8 cellular contexts compared by ENCODE assay signal in the genomic region with DNA sequence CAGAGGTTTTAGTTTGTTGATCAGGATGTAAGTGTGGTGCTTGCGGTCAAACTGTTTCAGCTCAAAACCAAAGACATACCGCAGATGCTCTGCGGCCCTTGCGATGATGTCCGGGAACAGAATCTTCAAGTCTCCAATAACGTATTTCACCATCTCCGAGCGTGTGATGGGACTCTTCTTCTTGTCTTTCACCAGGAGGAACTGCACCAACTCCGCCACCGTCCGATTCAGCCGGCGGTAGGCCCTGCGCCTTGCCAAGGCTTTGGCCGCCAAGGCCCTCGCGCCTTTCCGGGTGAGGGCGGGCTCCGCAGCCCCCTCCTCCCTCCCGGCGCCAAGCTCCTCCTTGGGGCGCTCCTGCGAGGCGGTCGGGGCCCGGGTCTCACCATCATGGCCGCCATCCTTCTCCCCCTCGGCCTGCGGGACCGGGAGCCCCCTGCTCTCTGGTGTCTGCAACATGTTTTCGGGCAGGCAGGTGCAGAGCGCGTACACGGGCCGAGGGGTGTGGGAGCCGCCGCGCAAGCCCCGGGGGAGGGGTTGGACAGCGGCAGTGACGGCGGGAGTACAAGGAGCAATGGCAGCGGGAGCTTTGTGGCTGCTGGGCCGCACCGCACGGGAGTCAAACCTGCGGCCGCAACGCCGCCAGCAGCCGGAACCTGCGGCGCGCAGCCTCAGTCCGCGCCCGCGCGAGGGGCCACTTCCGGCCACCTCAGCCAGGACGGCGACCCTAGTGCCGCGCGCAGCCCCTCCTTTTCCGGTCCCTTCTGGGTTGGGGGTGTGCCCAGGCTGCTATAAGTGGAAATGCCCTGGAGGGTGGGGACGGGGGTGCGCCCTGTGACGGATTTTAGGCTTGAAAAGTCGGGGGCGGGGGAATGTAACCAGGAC. TPM values are rescaled to one million over a fixed set of nuclear protein-coding genes. Genes with fewer than 3 reads are reported as not detected.
A peak's percentile ranks its signal among the peaks of the same experiment; 100 is the strongest.
DNase-seq lines count a peak whose midpoint lies in the region; ATAC-seq and TF ChIP-seq lines count a peak whose summit lies in the region.

A gene with protein sequence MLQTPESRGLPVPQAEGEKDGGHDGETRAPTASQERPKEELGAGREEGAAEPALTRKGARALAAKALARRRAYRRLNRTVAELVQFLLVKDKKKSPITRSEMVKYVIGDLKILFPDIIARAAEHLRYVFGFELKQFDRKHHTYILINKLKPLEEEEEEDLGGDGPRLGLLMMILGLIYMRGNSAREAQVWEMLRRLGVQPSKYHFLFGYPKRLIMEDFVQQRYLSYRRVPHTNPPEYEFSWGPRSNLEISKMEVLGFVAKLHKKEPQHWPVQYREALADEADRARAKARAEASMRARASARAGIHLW (minus strand): TSS at position 699 of the 882 bp plus-strand sequence. CDS start 243 bp downstream, at position 456.

- peak within 1 kb of the TSS; percentile 92 for H3K27ac ChIP-seq in left ventricle myocardium inferior (replicated peaks)

- ATAC-seq in HG02884 (IDR thresholded peaks at IDR 0.05; ENCODE audit: unreplicated experiment): peak; percentile 67

- DNase-seq in GM13977 (ENCODE audit: low spot score) (peak; percentile 94), NCI-H1694 (lab: John Stamatoyannopoulos, UW) (peak; percentile 79), T-helper 1 cell (peak; percentile 40 to 83 (median 59)), amniotic stem cell (lab: John Stamatoyannopoulos, UW) (peak; percentile 72), left ventricle myocardium inferior (peak; percentile 84), posterior vena cava (ENCODE audit: low spot score) (peak; percentile 94), ureter (ENCODE audit: low spot score) (peak; percentile 85)

- no peak for TF ChIP-seq CTCF in GM13977 (IDR thresholded peaks at IDR 0.05; ENCODE audit: extremely low read depth, insufficient read depth, missing control alignments)
- TF ChIP-seq CTCF in left ventricle myocardium inferior (IDR thresholded peaks at IDR 0.05; ENCODE audit: borderline replicate concordance): peak; percentile 18

- in situ Hi-C loops in GM13977 (cut with MboI; ENCODE audit: low pct_unique_long_range_greater_than_20kb, low sequenced_read_pairs, unreplicated experiment): no loop called here

- intact Hi-C loops in left ventricle myocardium inferior (cut with micrococcal nuclease) (no loop called here), posterior vena cava (cut with DNase I) (loop anchor here in 1 of 2 donors (10.0 kb wide), 1 partner anchor 63 kb away; no protein-coding TSS in a partner anchor)

- peak within 1 kb of the TSS; percentile 77 for H3K4me3 ChIP-seq in left ventricle myocardium inferior

- no peaks in the 10 kb centered on the region for H3K27me3 ChIP-seq in left ventricle myocardium inferior (ENCODE audit: low read depth)

- H3K9me3 ChIP-seq in left ventricle myocardium inferior (replicated peaks): no peaks in the 10 kb centered on the region

- H3K4me1 ChIP-seq in left ventricle myocardium inferior: peaks cover 47% of the 10 kb centered on the region

- H3K36me3 ChIP-seq in left ventricle myocardium inferior: no peaks in the 10 kb centered on the region

RNA-seq across cellular contexts. Expression of the gene that starts here (rescaled TPM):
- total RNA-seq in left ventricle myocardium inferior: 35.7 TPM
- total RNA-seq in posterior vena cava: 10 to 100 TPM; 29.6 to 31.3 TPM
- total RNA-seq in ureter: 30.4 TPM

Comparison
In these comparisons a context has a peak if more than half of its experiments do, and no peak if none do; other contexts are left out.
1. Peak in every context shown above with its lines: DNase-seq, ATAC-seq, H3K4me3 ChIP-seq and H3K27ac ChIP-seq.